1 cellular context compared by ENCODE assay signal in the genomic region with DNA sequence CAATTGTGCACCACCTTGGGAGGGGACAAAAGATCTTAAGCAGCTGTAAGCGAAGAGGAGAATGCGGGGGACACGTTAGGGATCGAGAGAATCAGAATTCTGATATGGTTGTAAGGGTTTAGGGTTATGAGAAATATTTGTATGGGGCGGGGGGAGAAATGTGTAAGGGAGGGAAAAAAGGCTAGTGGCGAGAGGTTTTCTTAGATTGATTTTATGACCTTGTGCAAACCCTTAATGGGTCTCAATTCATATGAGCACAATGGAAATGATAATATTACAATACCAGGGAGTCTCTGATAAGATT.
TF ChIP-seq lines count a peak whose summit lies in the region.

No MANE protein-coding gene starts in this region.

TF ChIP-seq in HEK293, 187 proteins besides CTCF, POLR2A, EP300 and RAD21 (continued from another document):
- TF ChIP-seq, protein P1, sequence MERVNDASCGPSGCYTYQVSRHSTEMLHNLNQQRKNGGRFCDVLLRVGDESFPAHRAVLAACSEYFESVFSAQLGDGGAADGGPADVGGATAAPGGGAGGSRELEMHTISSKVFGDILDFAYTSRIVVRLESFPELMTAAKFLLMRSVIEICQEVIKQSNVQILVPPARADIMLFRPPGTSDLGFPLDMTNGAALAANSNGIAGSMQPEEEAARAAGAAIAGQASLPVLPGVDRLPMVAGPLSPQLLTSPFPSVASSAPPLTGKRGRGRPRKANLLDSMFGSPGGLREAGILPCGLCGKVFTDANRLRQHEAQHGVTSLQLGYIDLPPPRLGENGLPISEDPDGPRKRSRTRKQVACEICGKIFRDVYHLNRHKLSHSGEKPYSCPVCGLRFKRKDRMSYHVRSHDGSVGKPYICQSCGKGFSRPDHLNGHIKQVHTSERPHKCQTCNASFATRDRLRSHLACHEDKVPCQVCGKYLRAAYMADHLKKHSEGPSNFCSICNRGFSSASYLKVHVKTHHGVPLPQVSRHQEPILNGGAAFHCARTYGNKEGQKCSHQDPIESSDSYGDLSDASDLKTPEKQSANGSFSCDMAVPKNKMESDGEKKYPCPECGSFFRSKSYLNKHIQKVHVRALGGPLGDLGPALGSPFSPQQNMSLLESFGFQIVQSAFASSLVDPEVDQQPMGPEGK (tag by site-specific recombination; IDR thresholded peaks at IDR 0.05): peak; percentile 22; the same call in 1 of the 2 replicates
- peak; percentile 70 for TF ChIP-seq ZBTB17 (tag by site-specific recombination; IDR thresholded peaks at IDR 0.05)
- 0 out of 2 replicates have a peak, but pooled peaks have one; percentile 54 for TF ChIP-seq ZNF664 (tag by site-specific recombination; IDR thresholded peaks at IDR 0.05)
- TF ChIP-seq ZBTB48 (tag by site-specific recombination; IDR thresholded peaks at IDR 0.05): peak; percentile 97
